In genomic region chr9:126989847-126990821, GRCh38 we compare ENCODE assay signal across 14 cellular contexts.
DNase-seq lines count a peak whose midpoint lies in the region; ATAC-seq, FAIRE-seq and TF ChIP-seq lines count a peak whose summit lies in the region.
"Had no signal": no experiment of that assay in that cellular context is flagged by ENCODE, and none has a peak within 500 bp of the region (broad histone marks: within the 10 kb centered on the region; RNA-seq: fewer than 3 reads in every experiment).

No MANE protein-coding gene starts in this region.

- H3K4me1 Mint-ChIP-seq in activated CD4-positive, alpha-beta T cell treated with anti-CD3 and anti-CD28 coated beads for 36 hours = peaks cover 34% of the 10 kb centered on the region

- no peak overlapping the region for H3K27ac Mint-ChIP-seq in activated CD4-positive, alpha-beta T cell treated with anti-CD3 and anti-CD28 coated beads for 36 hours

- H3K4me1 ChIP-seq in left ventricle myocardium inferior = peaks cover 37% of the 10 kb centered on the region
- peaks cover 9% of the 10 kb centered on the region for H3K4me1 ChIP-seq in parathyroid adenoma

- intact Hi-C loops in left ventricle myocardium inferior (cut with micrococcal nuclease) = no loop called here
- intact Hi-C loops in activated CD4-positive, alpha-beta T cell treated with anti-CD3 and anti-CD28 coated beads for 36 hours (cut with DNase I, micrococcal nuclease) = loop anchor here (5.0 to 10.0 kb wide), 3 partner anchors 57 to 515 kb away; no protein-coding TSS in a partner anchor

- no peak for FAIRE-seq in urothelium cell line (lab: Jason Lieb, UNC)
- FAIRE-seq: GM12878 had no signal

- no peak overlapping the region for H2AFZ ChIP-seq in parathyroid adenoma

- H3K9ac ChIP-seq in parathyroid adenoma = no peak overlapping the region

- H3K4me3 ChIP-seq in choroid plexus epithelial cell (ENCODE audit: low read depth, low read length) = no peak overlapping the region
- no peak overlapping the region for H3K4me3 ChIP-seq in left ventricle myocardium inferior
- no peak overlapping the region for H3K4me3 ChIP-seq in parathyroid adenoma (ENCODE audit: low read depth, low read length)
- H3K4me3 ChIP-seq: GM12878 had no signal

- H3K27me3 Mint-ChIP-seq in activated CD4-positive, alpha-beta T cell treated with anti-CD3 and anti-CD28 coated beads for 36 hours = peaks cover 73% of the 10 kb centered on the region

- H3K9me3 ChIP-seq in left ventricle myocardium inferior (replicated peaks) (peaks cover 11% of the 10 kb centered on the region), parathyroid adenoma (ENCODE audit: control insufficient read depth, low read length) (no peaks in the 10 kb centered on the region)

- H3K36me3 ChIP-seq in left ventricle myocardium inferior (peaks cover 6% of the 10 kb centered on the region), parathyroid adenoma (ENCODE audit: control insufficient read depth, insufficient read depth, low read length) (no peaks in the 10 kb centered on the region)

- no peaks in the 10 kb centered on the region for H3K79me2 ChIP-seq in parathyroid adenoma

- DNase-seq in Ammon's horn (ENCODE audit: low spot score) = peak; percentile 67
- DNase-seq in choroid plexus epithelial cell (ENCODE audit: low read depth) = peak; percentile 74
- peak; percentile 72 for DNase-seq in left ventricle myocardium inferior
- no peak for DNase-seq in NCI-H82 treated with DMSO at 0.1 percent for 48 hours (lab: John Stamatoyannopoulos, UW; ENCODE audit: unreplicated experiment)
- no peak for DNase-seq in urothelium cell line (ENCODE audit: low spot score)
- DNase-seq in activated CD4-positive, alpha-beta T cell treated with anti-CD3 and anti-CD28 coated beads for 36 hours = no peak
- DNase-seq in COLO668 (lab: John Stamatoyannopoulos, UW; ENCODE audit: unreplicated experiment) = no peak
- DNase-seq: DMS53; effector CD8-positive, alpha-beta T cell; NCI-H1105 treated with DMSO at 0.1 percent for 48 hours; NCI-H526; SHP77 treated with DMSO at 0.1 percent for 48 hours had no signal

- TF ChIP-seq CTCF in choroid plexus epithelial cell (conservative IDR thresholded peaks at IDR 0.05; ENCODE audit: low read depth, low read length) = peak; percentile 9
- no peak for TF ChIP-seq CTCF in left ventricle myocardium inferior (IDR thresholded peaks at IDR 0.05; ENCODE audit: borderline replicate concordance)
- no peak for TF ChIP-seq CTCF in parathyroid adenoma (IDR thresholded peaks at IDR 0.05)

- H3K27me3 ChIP-seq in left ventricle myocardium inferior (ENCODE audit: low read depth) (no peaks in the 10 kb centered on the region), parathyroid adenoma (ENCODE audit: control insufficient read depth, insufficient read depth, low read length) (no peaks in the 10 kb centered on the region)

- POLR2A ChIA-PET in activated CD4-positive, alpha-beta T cell treated with anti-CD3 and anti-CD28 coated beads for 36 hours (lab: Charles Lee) = no interaction called here

- CTCF ChIA-PET in activated CD4-positive, alpha-beta T cell treated with anti-CD3 and anti-CD28 coated beads for 36 hours (lab: Charles Lee) = no interaction called here

- no peak overlapping the region for H3K4me2 ChIP-seq in parathyroid adenoma (ENCODE audit: low read length)

- H3K27ac ChIP-seq in left ventricle myocardium inferior (replicated peaks) (peak overlapping the region; percentile 63), parathyroid adenoma (peak overlapping the region; percentile 9)

- no peak overlapping the region for H3K4me3 Mint-ChIP-seq in activated CD4-positive, alpha-beta T cell treated with anti-CD3 and anti-CD28 coated beads for 36 hours

- ATAC-seq in activated CD4-positive, alpha-beta T cell treated with anti-CD3 and anti-CD28 coated beads for 36 hours = no peak
- ATAC-seq: GM12878 had no signal

- H3K36me3 Mint-ChIP-seq in activated CD4-positive, alpha-beta T cell treated with anti-CD3 and anti-CD28 coated beads for 36 hours (ENCODE audit: low read depth) = peaks cover 7% of the 10 kb centered on the region

- H3K9me3 Mint-ChIP-seq in activated CD4-positive, alpha-beta T cell treated with anti-CD3 and anti-CD28 coated beads for 36 hours (ENCODE audit: low read depth) = peaks cover 6% of the 10 kb centered on the region

Comparison
In these comparisons a context has a peak if more than half of its experiments do, and no peak if none do; other contexts are left out.
1. DNase-seq: peak in Ammon's horn (single experiment), choroid plexus epithelial cell (single experiment) and left ventricle myocardium inferior (single experiment); none in NCI-H82 treated with DMSO at 0.1 percent for 48 hours (single experiment), urothelium cell line (single experiment), activated CD4-positive, alpha-beta T cell treated with anti-CD3 and anti-CD28 coated beads for 36 hours (single experiment) and COLO668 (single experiment).